In the genomic region with DNA sequence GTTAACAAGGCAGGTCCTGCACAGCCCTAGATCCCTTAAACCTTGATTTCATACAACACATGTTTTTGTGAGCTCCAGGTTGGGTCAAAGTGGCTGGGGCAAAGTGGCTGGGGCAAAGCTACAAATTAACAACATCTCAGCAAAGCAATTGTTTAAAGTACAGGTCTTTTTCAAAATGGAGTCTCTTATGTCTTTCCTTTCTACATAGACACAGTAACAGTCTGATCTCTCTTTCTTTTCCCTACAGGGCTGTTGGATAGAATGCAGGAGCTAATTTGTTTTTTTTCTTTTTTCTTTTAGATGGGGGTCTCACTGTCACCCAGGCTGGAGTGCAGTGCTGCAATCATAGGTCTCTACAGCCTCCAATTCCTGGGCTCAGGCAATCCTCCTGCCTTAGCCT, we compare ENCODE assay signal across 3 cellular contexts. TPM values are rescaled to one million over a fixed set of nuclear protein-coding genes. Genes with fewer than 3 reads are reported as not detected.
"Had no signal": no experiment of that assay in that cellular context is flagged by ENCODE, and none has a peak within 500 bp of the region (broad histone marks: within the 10 kb centered on the region; RNA-seq: fewer than 3 reads in every experiment).

No MANE protein-coding gene starts in this region.

RNA-seq across cellular contexts. Expression of gene TVP23A, which starts 11.6 kb away (rescaled TPM):
- total RNA-seq: activated CD4-positive, alpha-beta memory T cell treated with anti-CD3 and anti-CD28 coated beads for 36 hours; activated CD4-positive, alpha-beta T cell treated with anti-CD3 and anti-CD28 coated beads, Interleukin-2, amount 10 ng/mL, durations not matched to agents 7 days and 5 days; activated naive CD4-positive, alpha-beta T cell treated with anti-CD3 and anti-CD28 coated beads, Interleukin-2, amount 50 U/mL, for 72 hours had no signal
